ENCODE assay signal across 12 cellular contexts in the genomic region with DNA sequence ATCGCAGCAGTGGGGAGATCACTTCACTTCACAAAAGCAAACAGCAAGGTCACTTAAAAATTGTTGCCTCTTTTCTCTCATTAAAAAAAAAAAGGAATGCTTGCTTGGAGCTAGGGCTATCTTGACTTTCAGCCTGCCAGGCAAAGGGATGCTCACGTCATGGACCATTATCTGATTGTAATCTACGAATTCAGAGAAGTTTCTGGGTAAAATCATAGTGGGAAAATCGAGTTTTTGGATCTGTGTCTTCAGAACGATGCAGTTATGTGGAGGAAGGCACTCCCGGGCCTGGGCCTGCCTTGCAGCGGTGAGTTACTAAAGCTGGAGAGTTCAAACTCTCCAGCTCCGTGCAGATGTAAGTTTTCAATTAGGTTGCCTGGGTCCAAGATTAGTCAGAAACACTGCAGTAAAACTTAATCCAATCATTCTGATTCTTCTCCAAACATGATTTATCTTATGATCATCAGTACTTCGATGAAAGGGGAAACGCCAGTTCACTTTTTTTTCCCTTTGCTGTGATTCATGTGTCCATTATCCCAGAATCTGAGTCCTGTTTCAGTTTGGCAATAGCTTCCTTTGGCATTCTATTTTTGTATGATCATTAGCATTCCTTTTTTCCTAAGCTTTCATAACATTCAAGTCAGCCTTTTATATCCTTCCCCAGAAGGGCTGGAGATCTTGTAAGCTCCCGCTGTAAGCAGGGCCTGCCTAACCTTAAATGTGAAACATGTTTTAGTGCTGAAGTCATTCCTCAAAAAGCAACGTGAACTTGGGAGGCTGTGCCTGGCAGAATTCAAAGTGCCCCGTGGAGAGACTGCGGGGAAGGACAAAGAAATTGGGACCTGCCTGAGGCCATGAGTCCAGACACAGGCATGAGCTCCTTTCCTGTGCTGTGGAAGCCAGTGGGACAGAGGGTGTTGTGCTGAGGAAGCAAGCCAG.
A peak's percentile ranks its signal among the peaks of the same experiment; 100 is the strongest.
DNase-seq lines count a peak whose midpoint lies in the region; ATAC-seq and TF ChIP-seq lines count a peak whose summit lies in the region.
"Had no signal": no experiment of that assay in that cellular context is flagged by ENCODE, and none has a peak within 500 bp of the region (broad histone marks: within the 10 kb centered on the region; RNA-seq: fewer than 3 reads in every experiment).

No MANE protein-coding gene starts in this region.

- DNase-seq in ELF-1 (ENCODE audit: low read depth, low spot score) (peak; percentile 17), body of pancreas (no peak), right cardiac atrium (peak in 2 of 3 donors; percentile 46 to 68), gastrocnemius medialis (peak in 1 of 2 donors; percentile 35), dorsolateral prefrontal cortex (no peak), SIG-M5 treated with dmso at 0.1 percent for 504 hours (lab: John Stamatoyannopoulos, UW; ENCODE audit: unreplicated experiment) (no peak)
- DNase-seq: CD8-positive, alpha-beta T cell; H7; NCI-H524 had no signal

- peak overlapping the region in 2 of 4 donors; percentile 20 to 40 for H3K27ac ChIP-seq in body of pancreas
- peak overlapping the region; percentile 83 for H3K27ac ChIP-seq in right cardiac atrium (ENCODE audit: low read length)
- peak overlapping the region; percentile 20 to 65 (median 44) for H3K27ac ChIP-seq in gastrocnemius medialis
- peak overlapping the region in 27 of 59 donors; percentile 6 to 79 (median 45) for H3K27ac ChIP-seq in dorsolateral prefrontal cortex
- H3K27ac ChIP-seq: parathyroid adenoma had no signal

- H3K27me3 ChIP-seq in body of pancreas, result no peaks in the 10 kb centered on the region
- H3K27me3 ChIP-seq in right cardiac atrium (ENCODE audit: control insufficient read depth, insufficient read depth), result no peaks in the 10 kb centered on the region
- H3K27me3 ChIP-seq in gastrocnemius medialis, result no peaks in the 10 kb centered on the region
- peaks cover 0 to 6% (median 0%) of the 10 kb centered on the region in 45 donors for H3K27me3 ChIP-seq in dorsolateral prefrontal cortex

- H3K9me3 ChIP-seq in body of pancreas (no peaks in the 10 kb centered on the region), right cardiac atrium (ENCODE audit: control insufficient read depth, low read length) (no peaks in the 10 kb centered on the region), gastrocnemius medialis (no peaks in the 10 kb centered on the region)

- 51 to 61% methylated on average over 14 of the region's 14 CpGs for WGBS in body of pancreas, 2 donors
- WGBS in right cardiac atrium, result 36% methylated on average over 14 of the region's 14 CpGs

- in situ Hi-C loops in gastrocnemius medialis (cut with MboI; ENCODE audit: low sequenced_read_pairs in 4 of 4), result no loop called here

- ATAC-seq in body of pancreas, result peak; percentile 36
- ATAC-seq in right cardiac atrium, result peak; percentile 63 to 66
- peak; percentile 46 to 54 for ATAC-seq in gastrocnemius medialis
- ATAC-seq in HG03432 (IDR thresholded peaks at IDR 0.05; ENCODE audit: unreplicated experiment), result no peak
- ATAC-seq in GM21447 (IDR thresholded peaks at IDR 0.05; ENCODE audit: unreplicated experiment), result no peak
- ATAC-seq: CD8-positive, alpha-beta T cell had no signal

- H3K36me3 ChIP-seq in body of pancreas (replicated peaks in 1 of 2; ENCODE audit: insufficient read depth in 1 of 2, low read depth in 2 of 2) (no peaks in the 10 kb centered on the region), gastrocnemius medialis (no peaks in the 10 kb centered on the region)

- no peak for TF ChIP-seq POLR2A in body of pancreas (IDR thresholded peaks at IDR 0.05)
- TF ChIP-seq POLR2A in gastrocnemius medialis (IDR thresholded peaks at IDR 0.05), result no peak

- H3K4me3 ChIP-seq in body of pancreas (no peak overlapping the region), right cardiac atrium (ENCODE audit: low read length) (no peak overlapping the region), gastrocnemius medialis (no peak overlapping the region), dorsolateral prefrontal cortex (no peak overlapping the region)

- H3K4me1 ChIP-seq in body of pancreas (no peaks in the 10 kb centered on the region), right cardiac atrium (ENCODE audit: control insufficient read depth, insufficient read depth, low read length) (peaks cover 11% of the 10 kb centered on the region), gastrocnemius medialis (no peaks in the 10 kb centered on the region)
- H3K4me1 ChIP-seq: parathyroid adenoma had no signal

- intact Hi-C loops in body of pancreas (cut with DNase I) (no loop called here), right cardiac atrium (cut with DNase I) (no loop called here), gastrocnemius medialis (cut with DNase I; ENCODE audit: low total_unique reads) (no loop called here), dorsolateral prefrontal cortex (cut with DNase I) (no loop called here)

- TF ChIP-seq CTCF in body of pancreas (IDR thresholded peaks at IDR 0.05) (no peak), gastrocnemius medialis (IDR thresholded peaks at IDR 0.05 in 4 of 5, conservative IDR thresholded peaks at IDR 0.05 in 1 of 5) (no peak), dorsolateral prefrontal cortex (IDR thresholded peaks at IDR 0.05 in 54 of 56, conservative IDR thresholded peaks at IDR 0.05 in 2 of 56; ENCODE audit: low read depth in 1 of 56, partially characterized antibody in 56 of 56) (no peak)

Comparison
In these comparisons a context has a peak if more than half of its experiments do, and no peak if none do; other contexts are left out.
1. DNase-seq: peak in ELF-1 (single experiment) and right cardiac atrium (2 of 3); none in body of pancreas (0 of 4), dorsolateral prefrontal cortex (0 of 10) and SIG-M5 treated with dmso at 0.1 percent for 504 hours (single experiment).
2. ATAC-seq: peak in body of pancreas (single experiment), right cardiac atrium (2 of 2) and gastrocnemius medialis (2 of 2); none in HG03432 (single experiment) and GM21447 (single experiment).